19 cellular contexts compared by ENCODE assay signal in genomic region chr18:72460210-72460680, GRCh38.
A peak's percentile ranks its signal among the peaks of the same experiment; 100 is the strongest.
DNase-seq lines count a peak whose midpoint lies in the region; ATAC-seq and TF ChIP-seq lines count a peak whose summit lies in the region.
"Had no signal": no experiment of that assay in that cellular context is flagged by ENCODE, and none has a peak within 500 bp of the region (broad histone marks: within the 10 kb centered on the region; RNA-seq: fewer than 3 reads in every experiment).

No MANE protein-coding gene starts in this region.

- no peak overlapping the region for H3K4me2 ChIP-seq in mesenchymal stem cell (ENCODE audit: low read length, poor library complexity, severe bottlenecking)

- no peak overlapping the region for H3K18ac ChIP-seq in mesenchymal stem cell (ENCODE audit: low read depth in 1 of 2, low read length in 2 of 2)

- no peaks in the 10 kb centered on the region for H3K27me3 ChIP-seq in mesenchymal stem cell (ENCODE audit: control insufficient read depth in 1 of 2, insufficient read depth in 1 of 2, low read length in 2 of 2)
- H3K27me3 ChIP-seq: Peyer's patch, stomach, uterus had no signal

- no peak overlapping the region for H3K9ac ChIP-seq in mesenchymal stem cell (ENCODE audit: low read length)

- no peak overlapping the region for H3K14ac ChIP-seq in mesenchymal stem cell (ENCODE audit: low read length in 2 of 2)

- no peak overlapping the region for H3K4ac ChIP-seq in mesenchymal stem cell (ENCODE audit: low read depth in 1 of 2, low read length in 2 of 2)

- H2AK5ac ChIP-seq in mesenchymal stem cell (ENCODE audit: low read length, severe bottlenecking): no peak overlapping the region

- no peak overlapping the region for H2BK5ac ChIP-seq in mesenchymal stem cell (ENCODE audit: low read depth, low read length, poor library complexity, severe bottlenecking)

- H2BK120ac ChIP-seq in mesenchymal stem cell (ENCODE audit: low read depth, low read length): no peak overlapping the region

- no CpG with 5 or more reads among the region's 1 CpG for WGBS in mesenchymal stem cell

- no peak overlapping the region for H4K91ac ChIP-seq in mesenchymal stem cell (ENCODE audit: low read length)

- peak overlapping the region; percentile 73 for H3K27ac ChIP-seq in mesenchymal stem cell (ENCODE audit: low read length, poor library complexity, severe bottlenecking)
- H3K27ac ChIP-seq: Peyer's patch, psoas muscle, stomach, uterus had no signal

- H3K79me1 ChIP-seq in mesenchymal stem cell (replicated peaks; ENCODE audit: low read length, poor library complexity, severe bottlenecking): no peaks in the 10 kb centered on the region

- H2BK12ac ChIP-seq in mesenchymal stem cell (ENCODE audit: low read length in 2 of 2): no peak overlapping the region

- no peak for ATAC-seq in GM21526 (IDR thresholded peaks at IDR 0.05; ENCODE audit: low FRiP score, unreplicated experiment)
- ATAC-seq: HepG2, left ventricle myocardium superior, psoas muscle had no signal

- H2AFZ ChIP-seq in mesenchymal stem cell (ENCODE audit: low read depth, low read length): no peak overlapping the region

- peaks cover 5% of the 10 kb centered on the region for H3K4me1 ChIP-seq in mesenchymal stem cell (ENCODE audit: control insufficient read depth, insufficient read depth, low read depth, low read length)
- H3K4me1 ChIP-seq: Peyer's patch, psoas muscle, stomach, uterus had no signal

- no peak overlapping the region for H2BK15ac ChIP-seq in mesenchymal stem cell (ENCODE audit: low read depth, poor library complexity, severe bottlenecking)

- no peak for TF ChIP-seq CTCF in AG09319 (IDR thresholded peaks at IDR 0.05; ENCODE audit: low read depth, low read length)
- TF ChIP-seq CTCF in epithelial cell of esophagus (IDR thresholded peaks at IDR 0.05; ENCODE audit: insufficient read depth, low read depth, low read length, missing control alignments): no peak

- H3K4me3 ChIP-seq in epithelial cell of esophagus (ENCODE audit: low read length) (no peak overlapping the region), mesenchymal stem cell (ENCODE audit: insufficient read depth in 1 of 2, low read depth in 1 of 2, low read length in 2 of 2) (no peak overlapping the region)
- H3K4me3 ChIP-seq: Peyer's patch, psoas muscle, stomach, uterus had no signal

- no peaks in the 10 kb centered on the region for H3K36me3 ChIP-seq in mesenchymal stem cell (ENCODE audit: control insufficient read depth in 1 of 2, insufficient read depth in 2 of 2, low read depth in 1 of 2, low read length in 2 of 2)
- H3K36me3 ChIP-seq: Peyer's patch, stomach, uterus had no signal

- no peak overlapping the region for H4K8ac ChIP-seq in mesenchymal stem cell (ENCODE audit: low read length)

- peak; percentile 5 for DNase-seq in AG09319 (ENCODE audit: extremely low read depth, low read depth)
- DNase-seq in LHCN-M2 (ENCODE audit: low read depth): peak; percentile 83
- DNase-seq in epithelial cell of esophagus (ENCODE audit: low read depth): peak; percentile 28
- DNase-seq in mesenchymal stem cell: no peak
- no peak for DNase-seq in amniotic stem cell (lab: John Stamatoyannopoulos, UW)
- no peak for DNase-seq in ecto neural progenitor cell (ENCODE audit: low spot score)
- DNase-seq in GDM1 (lab: John Stamatoyannopoulos, UW): no peak
- DNase-seq: cortex of kidney, DMS153, GOT3, left ventricle myocardium superior, naive B cell, NCI-H2107, Peyer's patch, psoas muscle, stomach, uterus had no signal

- peaks cover 4% of the 10 kb centered on the region for H3K9me3 ChIP-seq in mesenchymal stem cell (ENCODE audit: control insufficient read depth, low read length)
- H3K9me3 ChIP-seq: psoas muscle, stomach, uterus had no signal

- no peak overlapping the region for H3K23ac ChIP-seq in mesenchymal stem cell (ENCODE audit: low read length in 2 of 2)

Comparison
In these comparisons a context has a peak if more than half of its experiments do, and no peak if none do; other contexts are left out.
1. DNase-seq: peak in AG09319 (single experiment), LHCN-M2 (single experiment) and epithelial cell of esophagus (single experiment); none in mesenchymal stem cell (single experiment), amniotic stem cell (single experiment), ecto neural progenitor cell (single experiment) and GDM1 (single experiment).